Comparison of ENCODE assay signal across 8 cellular contexts in genomic region chr7:36021367-36021766, GRCh38.
DNase-seq lines count a peak whose midpoint lies in the region; ATAC-seq, FAIRE-seq and TF ChIP-seq lines count a peak whose summit lies in the region.

No MANE protein-coding gene starts in this region.

- H3K4me1 ChIP-seq in KMS-11 (ENCODE audit: low read depth, poor library complexity, severe bottlenecking) = no peaks in the 10 kb centered on the region
- no peaks in the 10 kb centered on the region for H3K4me1 ChIP-seq in K562 (replicated peaks in 1 of 2; ENCODE audit: control insufficient read depth in 2 of 2, insufficient read depth in 2 of 2, low read length in 2 of 2)
- H3K4me1 ChIP-seq in right lobe of liver = no peaks in the 10 kb centered on the region

- peaks cover 0 to 2% (median 0%) of the 10 kb centered on the region in 4 donors for H3K4me1 Mint-ChIP-seq in naive thymus-derived CD8-positive, alpha-beta T cell

- 2% methylated on average over 5 of the region's 5 CpGs for WGBS in K562 (ENCODE audit: insufficient coverage, low coverage, missing lambda C conversion rate)
- 58% methylated on average over 4 of the region's 5 CpGs for WGBS in right lobe of liver (ENCODE audit: insufficient coverage, low coverage, low lambda C conversion rate, missing lambda C conversion rate)

- H3K4me3 ChIP-seq in KMS-11 (IDR thresholded peaks at IDR 0.05; ENCODE audit: insufficient read depth, low read depth, low read length) = no peak overlapping the region
- H3K4me3 ChIP-seq in K562 = no peak overlapping the region
- no peak overlapping the region for H3K4me3 ChIP-seq in right lobe of liver

- no peaks in the 10 kb centered on the region for H3K9me3 ChIP-seq in K562 (replicated peaks; ENCODE audit: control insufficient read depth, insufficient read depth, low read depth, low read length)
- no peaks in the 10 kb centered on the region for H3K9me3 ChIP-seq in right lobe of liver

- peak; percentile 31 for DNase-seq in EH (ENCODE audit: low read depth)
- DNase-seq in K562 (ENCODE audit: extremely low read depth in 1 of 4, low spot score in 3 of 4) = peak in 2 of 4 experiments; percentile 14 to 28
- DNase-seq in right lobe of liver = no peak
- no peak for DNase-seq in NCI-H1092 treated with DMSO at 0.1 percent for 48 hours (lab: John Stamatoyannopoulos, UW)
- DNase-seq in UCSD-AML1 (lab: John Stamatoyannopoulos, UW; ENCODE audit: unreplicated experiment) = no peak
- no peak for DNase-seq in naive thymus-derived CD8-positive, alpha-beta T cell
- no peak for DNase-seq in NCI-H1436 treated with DMSO at 0.1 percent for 48 hours (lab: John Stamatoyannopoulos, UW)

- no peak for TF ChIP-seq EP300 in K562 (IDR thresholded peaks at IDR 0.05; ENCODE audit: low read length)

- no peak overlapping the region for H2AFZ ChIP-seq in KMS-11 (ENCODE audit: low read depth)
- H2AFZ ChIP-seq in K562 (ENCODE audit: low read depth, low read length) = no peak overlapping the region

- H3K27me3 Mint-ChIP-seq in naive thymus-derived CD8-positive, alpha-beta T cell = peaks cover 0 to 4% (median 0%) of the 10 kb centered on the region in 5 donors

- TF ChIP-seq RAD21 in K562 (CRISPR knock-in tag; conservative IDR thresholded peaks at IDR 0.05 in 1 of 2, IDR thresholded peaks at IDR 0.05 in 1 of 2) = peak; percentile 23 to 72; a peak in 3 of 4 replicates

- H3K79me2 ChIP-seq in KMS-11 (ENCODE audit: insufficient read depth, low read depth) (no peaks in the 10 kb centered on the region), K562 (ENCODE audit: control insufficient read depth, insufficient read depth, low read length) (no peaks in the 10 kb centered on the region)

- H4K20me1 ChIP-seq in KMS-11 (ENCODE audit: insufficient read depth) (no peaks in the 10 kb centered on the region), K562 (replicated peaks; ENCODE audit: control insufficient read depth, insufficient read depth, low read length) (peaks cover 6% of the 10 kb centered on the region; the same call in 1 of the 2 replicates)

- intact Hi-C loops in K562 (cut with micrococcal nuclease) = loop anchor here (1.0 kb wide), 1 partner anchor 270 kb away; no protein-coding TSS in a partner anchor
- intact Hi-C loops in right lobe of liver (cut with DNase I) = no loop called here

- no peak overlapping the region for H3K27ac ChIP-seq in KMS-11
- no peak overlapping the region for H3K27ac ChIP-seq in K562 (ENCODE audit: extremely low read depth, low read depth, low read length)
- no peak overlapping the region for H3K27ac ChIP-seq in right lobe of liver

- peak; percentile 41; the same call in 1 of the 2 replicates for TF ChIP-seq CTCF in KMS-11 (conservative IDR thresholded peaks at IDR 0.05; ENCODE audit: low read depth, low read length)
- peak; percentile 48 to 69 (median 60) for TF ChIP-seq CTCF in K562 (IDR thresholded peaks at IDR 0.05 in 2 of 3, conservative IDR thresholded peaks at IDR 0.05 in 1 of 3; ENCODE audit: insufficient read depth in 2 of 3, low read depth in 1 of 3, low read length in 3 of 3)
- peak; percentile 17 to 41 (median 24) for TF ChIP-seq CTCF in right lobe of liver (IDR thresholded peaks at IDR 0.05)

- no peaks in the 10 kb centered on the region for H3K9me3 Mint-ChIP-seq in naive thymus-derived CD8-positive, alpha-beta T cell

- in situ Hi-C loops in K562 (cut with MboI) = no loop called here

- H3K9me1 ChIP-seq in K562 (ENCODE audit: control insufficient read depth, insufficient read depth, low read length) = no peaks in the 10 kb centered on the region

- H3K36me3 ChIP-seq in KMS-11 (ENCODE audit: insufficient read depth) (no peaks in the 10 kb centered on the region), K562 (ENCODE audit: control insufficient read depth, insufficient read depth, low read length) (no peaks in the 10 kb centered on the region), right lobe of liver (no peaks in the 10 kb centered on the region)

- H3K4me2 ChIP-seq in KMS-11 (no peak overlapping the region), K562 (ENCODE audit: insufficient read depth, low read length) (no peak overlapping the region)

- H3K27me3 ChIP-seq in KMS-11 (ENCODE audit: insufficient read depth, low read depth) (no peaks in the 10 kb centered on the region), K562 (ENCODE audit: control insufficient read depth in 2 of 2, insufficient read depth in 2 of 2, low read length in 2 of 2) (peaks cover 17 to 45% of the 10 kb centered on the region in 2 experiments; a peak in 4 of 5 replicates), right lobe of liver (no peaks in the 10 kb centered on the region)

- no peak overlapping the region for H3K9ac ChIP-seq in KMS-11
- no peak overlapping the region for H3K9ac ChIP-seq in K562 (ENCODE audit: insufficient read depth in 1 of 2, low read depth in 2 of 2, low read length in 2 of 2)

- no peaks in the 10 kb centered on the region for H3K36me3 Mint-ChIP-seq in naive thymus-derived CD8-positive, alpha-beta T cell

- peak; percentile 11 for FAIRE-seq in K562 (lab: Jason Lieb, UNC)

- POLR2A ChIA-PET in K562 (lab: Yijun Ruan, JAX) = interaction anchor here (0.6 kb wide), 1 partner anchor 553 kb away, joined by 5 read pairs; no protein-coding TSS in a partner anchor
- POLR2A ChIA-PET in naive thymus-derived CD8-positive, alpha-beta T cell (lab: Charles Lee) = interaction anchor here (0.6 kb wide), 1 partner anchor 100 kb away, joined by 6 read pairs; no protein-coding TSS in a partner anchor

- CTCF ChIA-PET in K562 (lab: Yijun Ruan, JAX; ENCODE audit: low intra/inter-chr PET ratio) = no interaction called here

- H3K4me3 Mint-ChIP-seq in naive thymus-derived CD8-positive, alpha-beta T cell = no peak overlapping the region

- TF ChIP-seq POLR2A in K562 (conservative IDR thresholded peaks at IDR 0.05) = no peak
- no peak for TF ChIP-seq POLR2A in right lobe of liver (IDR thresholded peaks at IDR 0.05)

- BruUV-seq in K562 (replicated peaks; lab: Mats Ljungman, UMichigan) = no TSS peak

- ATAC-seq in K562 = peak; percentile 56; the same call in 2 of the 3 replicates
- ATAC-seq in right lobe of liver = peak in 3 of 4 donors; percentile 29 to 40 (median 30)
- no peak for ATAC-seq in naive thymus-derived CD8-positive, alpha-beta T cell

- H3K27ac Mint-ChIP-seq in naive thymus-derived CD8-positive, alpha-beta T cell = no peak overlapping the region

TF ChIP-seq in K562, 482 proteins besides CTCF, POLR2A, EP300 and RAD21:
- TF ChIP-seq ZKSCAN1 (IDR thresholded peaks at IDR 0.05; ENCODE audit: low read depth, low read length) (peak; percentile 100), GTF2B (IDR thresholded peaks at IDR 0.05; ENCODE audit: extremely low read depth, insufficient read length) (no peak), SMC3 (conservative IDR thresholded peaks at IDR 0.05; ENCODE audit: insufficient read depth, low read depth, low read length) (0 out of 2 replicates have a peak, but pooled peaks have one; percentile 13)

Comparison
In these comparisons a context has a peak if more than half of its experiments do, and no peak if none do; other contexts are left out.
1. ATAC-seq: peak in K562 (single experiment) and right lobe of liver (3 of 4); none in naive thymus-derived CD8-positive, alpha-beta T cell (0 of 2).
2. Peak in every context shown above with its lines, with median percentiles within 50 percentile points of each other: CTCF ChIP-seq.